9 cellular contexts compared by ENCODE assay signal in genomic region chr18:56563568-56563967, GRCh38.
A peak's percentile ranks its signal among the peaks of the same experiment; 100 is the strongest.
DNase-seq lines count a peak whose midpoint lies in the region; ATAC-seq lines count a peak whose summit lies in the region.
"Had no signal": no experiment of that assay in that cellular context is flagged by ENCODE, and none has a peak within 500 bp of the region (broad histone marks: within the 10 kb centered on the region; RNA-seq: fewer than 3 reads in every experiment).

No MANE protein-coding gene starts in this region.

- H3K36me3 ChIP-seq in SJCRH30 = no peaks in the 10 kb centered on the region
- H3K36me3 ChIP-seq in mesendoderm (ENCODE audit: control insufficient read depth, insufficient read depth, low read length) = no peaks in the 10 kb centered on the region
- H3K36me3 ChIP-seq: heart right ventricle had no signal

- no peak overlapping the region for H2BK120ac ChIP-seq in mesendoderm (ENCODE audit: low read depth, low read length)

- H3K79me1 ChIP-seq in mesendoderm (ENCODE audit: low read length) = no peaks in the 10 kb centered on the region

- H2AK5ac ChIP-seq in mesendoderm (ENCODE audit: low read length) = no peak overlapping the region

- intact Hi-C loops in left colon (cut with DNase I, micrococcal nuclease) = no loop called here

- WGBS in mesendoderm (ENCODE audit: extremely low coverage, insufficient coverage, low lambda C conversion rate) = no CpG with 5 or more reads among the region's 7 CpGs

- ATAC-seq in HG02973 (IDR thresholded peaks at IDR 0.05; ENCODE audit: unreplicated experiment) = peak; percentile 58
- no peak for ATAC-seq in left colon

- H4K8ac ChIP-seq in mesendoderm (ENCODE audit: low read depth, low read length) = no peak overlapping the region

- H3K23ac ChIP-seq in mesendoderm (ENCODE audit: low read length) = no peak overlapping the region

- H3K4me3 ChIP-seq in SJCRH30 = no peak overlapping the region
- H3K4me3 ChIP-seq in mesendoderm (ENCODE audit: low read length) = no peak overlapping the region
- H3K4me3 ChIP-seq: heart right ventricle had no signal

- H3K9me3 ChIP-seq in SJCRH30 (replicated peaks) = no peaks in the 10 kb centered on the region
- H3K9me3 ChIP-seq: heart right ventricle had no signal

- H3K4ac ChIP-seq in mesendoderm (ENCODE audit: low read depth, low read length) = no peak overlapping the region

- H3K9ac ChIP-seq in mesendoderm (ENCODE audit: low read length) = no peak overlapping the region

- H3K56ac ChIP-seq in mesendoderm (ENCODE audit: low read length) = peak overlapping the region; percentile 72

- H3K4me1 ChIP-seq in SJCRH30 (peaks cover 19% of the 10 kb centered on the region; the same call in 1 of the 2 replicates), mesendoderm (ENCODE audit: control insufficient read depth, low read depth, low read length) (no peaks in the 10 kb centered on the region)

- no peak overlapping the region for H3K4me2 ChIP-seq in mesendoderm (ENCODE audit: low read length)

- H3K27ac ChIP-seq in SJCRH30 (no peak overlapping the region), mesendoderm (ENCODE audit: low read depth, low read length) (no peak overlapping the region)
- H3K27ac ChIP-seq: heart right ventricle had no signal

- no peaks in the 10 kb centered on the region for H3K79me2 ChIP-seq in mesendoderm (ENCODE audit: control insufficient read depth, insufficient read depth, low read length)

- H3K27me3 ChIP-seq in SJCRH30 (no peaks in the 10 kb centered on the region), mesendoderm (ENCODE audit: insufficient read depth, low read length, poor library complexity) (no peaks in the 10 kb centered on the region)
- H3K27me3 ChIP-seq: heart right ventricle had no signal

- no peak overlapping the region for H4K5ac ChIP-seq in mesendoderm (ENCODE audit: low read length)

- H2BK15ac ChIP-seq in mesendoderm (replicated peaks; ENCODE audit: low read depth) = no peak overlapping the region

- peak; percentile 44 for DNase-seq in DMS53 (lab: John Stamatoyannopoulos, UW)
- no peak for DNase-seq in DMS53 treated with DMSO at 0.1 percent for 48 hours (lab: John Stamatoyannopoulos, UW; ENCODE audit: unreplicated experiment)
- peak; percentile 67 to 77 for DNase-seq in SJCRH30
- peak; percentile 92 for DNase-seq in mesendoderm
- no peak for DNase-seq in left colon
- DNase-seq in foreskin melanocyte = no peak
- no peak for DNase-seq in Kasumi-1 (lab: John Stamatoyannopoulos, UW)
- DNase-seq: heart right ventricle had no signal

- H2BK5ac ChIP-seq in mesendoderm (ENCODE audit: low read length) = no peak overlapping the region

- no peak overlapping the region for H3K18ac ChIP-seq in mesendoderm (ENCODE audit: low read length)

Comparison
In these comparisons a context has a peak if more than half of its experiments do, and no peak if none do; other contexts are left out.
1. DNase-seq: peak in DMS53 (single experiment), SJCRH30 (2 of 2) and mesendoderm (single experiment); none in DMS53 treated with DMSO at 0.1 percent for 48 hours (single experiment), left colon (0 of 2), foreskin melanocyte (single experiment) and Kasumi-1 (0 of 2).